Comparison of ENCODE assay signal across 30 cellular contexts in the genomic region with DNA sequence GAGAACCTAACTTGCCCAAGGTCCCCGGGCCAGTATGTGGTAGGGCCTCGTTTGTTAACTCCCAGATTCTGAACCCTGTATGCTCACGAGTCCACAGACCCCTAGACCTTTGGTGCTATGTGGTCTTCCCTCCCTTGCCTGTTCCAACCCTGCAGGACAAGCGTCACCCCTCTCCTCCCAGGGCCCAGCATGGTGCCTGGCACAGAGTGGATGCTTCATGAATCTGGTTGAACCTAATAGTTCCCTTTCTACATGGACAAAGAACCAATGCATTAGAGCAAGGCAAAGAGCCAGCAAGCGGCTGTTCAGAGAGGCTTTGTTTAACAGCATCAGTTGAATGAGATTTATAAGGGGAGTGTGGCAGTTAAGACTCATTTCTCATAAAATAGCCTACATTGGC. TPM values are rescaled to one million over a fixed set of nuclear protein-coding genes. Genes with fewer than 3 reads are reported as not detected.
DNase-seq lines count a peak whose midpoint lies in the region; ATAC-seq, FAIRE-seq and TF ChIP-seq lines count a peak whose summit lies in the region.
"Had no signal": no experiment of that assay in that cellular context is flagged by ENCODE, and none has a peak within 500 bp of the region (broad histone marks: within the 10 kb centered on the region; RNA-seq: fewer than 3 reads in every experiment).

No MANE protein-coding gene starts in this region.

- H2AFZ ChIP-seq in Loucy (ENCODE audit: low read length): peak overlapping the region; percentile 82; the same call in 1 of the 2 replicates
- no peak overlapping the region for H2AFZ ChIP-seq in osteoblast (ENCODE audit: low read length)

- H3K27me3 ChIP-seq in Loucy (ENCODE audit: insufficient read depth, low read length, poor library complexity, severe bottlenecking) (no peaks in the 10 kb centered on the region), osteoblast (ENCODE audit: insufficient read depth, low read length) (no peaks in the 10 kb centered on the region)
- H3K27me3 ChIP-seq: neutrophil had no signal

- H3K9me3 ChIP-seq in Loucy (ENCODE audit: insufficient read depth, low read depth, low read length) (no peaks in the 10 kb centered on the region), osteoblast (ENCODE audit: low read depth, low read length) (no peaks in the 10 kb centered on the region)
- H3K9me3 ChIP-seq: BE2C, lower lobe of right lung, neutrophil had no signal

- peak overlapping the region; percentile 53 for H3K4me2 ChIP-seq in Loucy (ENCODE audit: low read depth, low read length, poor library complexity, severe bottlenecking)
- H3K4me2 ChIP-seq in osteoblast (ENCODE audit: insufficient read depth, low read length): no peak overlapping the region
- H3K4me2 ChIP-seq: smooth muscle cell had no signal

- H3K27ac ChIP-seq in osteoblast (ENCODE audit: low read depth, low read length): no peak overlapping the region
- H3K27ac ChIP-seq: lower lobe of right lung, neutrophil had no signal

- TF ChIP-seq CTCF in Loucy (conservative IDR thresholded peaks at IDR 0.05; ENCODE audit: low read length) (no peak), osteoblast (IDR thresholded peaks at IDR 0.05; ENCODE audit: extremely low read depth, low read depth, low read length) (no peak)

- TF ChIP-seq POLR2A in GM12892 (IDR thresholded peaks at IDR 0.05; ENCODE audit: low read depth, low read length): no peak

- no peaks in the 10 kb centered on the region for H3K36me3 ChIP-seq in Loucy (ENCODE audit: insufficient read depth, low read length)
- no peaks in the 10 kb centered on the region for H3K36me3 ChIP-seq in osteoblast (ENCODE audit: insufficient read depth, low read length)
- H3K36me3 ChIP-seq: BE2C, neutrophil had no signal

- no peak overlapping the region for H3K9ac ChIP-seq in Loucy (ENCODE audit: low read depth, low read length, poor library complexity, severe bottlenecking)

- H4K20me1 ChIP-seq in Loucy (ENCODE audit: insufficient read depth, low read length, poor library complexity, severe bottlenecking): no peaks in the 10 kb centered on the region
- H4K20me1 ChIP-seq in osteoblast (ENCODE audit: insufficient read depth, low read length): no peaks in the 10 kb centered on the region

- peaks cover 16% of the 10 kb centered on the region for H3K4me1 ChIP-seq in Loucy (ENCODE audit: insufficient read depth, low read length, poor library complexity, severe bottlenecking)
- H3K4me1 ChIP-seq in osteoblast (ENCODE audit: insufficient read depth, low read length): peaks cover 12% of the 10 kb centered on the region
- H3K4me1 ChIP-seq: BE2C, lower lobe of right lung had no signal

- H3K79me2 ChIP-seq in Loucy (ENCODE audit: insufficient read depth, low read length): no peaks in the 10 kb centered on the region
- H3K79me2 ChIP-seq in osteoblast (ENCODE audit: insufficient read depth, low read length): no peaks in the 10 kb centered on the region

- no peak overlapping the region for H3K4me3 ChIP-seq in Loucy (ENCODE audit: low read length, poor library complexity, severe bottlenecking)
- no peak overlapping the region for H3K4me3 ChIP-seq in osteoblast (ENCODE audit: insufficient read depth, low read length)
- H3K4me3 ChIP-seq: lower lobe of right lung, smooth muscle cell had no signal

- ATAC-seq in GM21576 (IDR thresholded peaks at IDR 0.05; ENCODE audit: unreplicated experiment): no peak
- no peak for ATAC-seq in HG03521 (IDR thresholded peaks at IDR 0.05; ENCODE audit: unreplicated experiment)
- ATAC-seq: lower lobe of right lung, SK-N-SH treated with all-trans-retinoic acid at 6 μM for 48 hours had no signal

- no peaks in the 10 kb centered on the region for H3F3A ChIP-seq in Loucy (ENCODE audit: low read depth)

- no peaks in the 10 kb centered on the region for H3K9me2 ChIP-seq in Loucy (replicated peaks; ENCODE audit: low read depth, low read length)

- FAIRE-seq in GM12892 (lab: Jason Lieb, UNC): no peak
- FAIRE-seq: endothelial cell of umbilical vein, kidney had no signal

- DNase-seq in amygdala (lab: John Stamatoyannopoulos, UW): peak in 54 of 56 donors; percentile 19 to 95 (median 76)
- DNase-seq in hypothalamus (lab: John Stamatoyannopoulos, UW): peak in 41 of 51 donors; percentile 20 to 93 (median 75)
- peak; percentile 8 for DNase-seq in osteoblast (ENCODE audit: insufficient read length, low spot score, missing footprints)
- no peak for DNase-seq in SKM-1 (lab: John Stamatoyannopoulos, UW; ENCODE audit: unreplicated experiment)
- no peak for DNase-seq in GM12892 (ENCODE audit: insufficient read length)
- DNase-seq: activated CD4-positive, alpha-beta T cell treated with anti-CD3 and anti-CD28 coated beads for 48 hours; activated CD8-positive, alpha-beta memory T cell treated with anti-CD3 and anti-CD28 coated beads for 24 hours; activated naive CD8-positive, alpha-beta T cell treated with anti-CD3 and anti-CD28 coated beads, Interleukin-2, amount 10 ng/mL, durations not matched to agents 7 days and 5 days; BE2C; cerebellar nuclear complex; GDM1; HCEC 1CT; kidney; lower lobe of right lung; NCI-H1105 treated with DMSO at 0.1 percent for 48 hours; NCI-H446 treated with DMSO at 0.1 percent for 48 hours; OCI-M1; stimulated activated CD4-positive, alpha-beta T cell treated with anti-CD3 and anti-CD28 coated beads, Interleukin-1b, Interleukin-23, amount 100 ng/mL, for 48 hours; T-helper 2 cell; trophoblast cell had no signal

RNA-seq across cellular contexts. Expression of gene SLC26A9, which starts 15.0 kb away (rescaled TPM):
- total RNA-seq in osteoblast: not detected in 2 replicates
- 0.32 TPM for polyA plus RNA-seq in GM12892 (2012; ENCODE audit: missing spikeins)
- total RNA-seq: A673; activated naive CD8-positive, alpha-beta T cell treated with anti-CD3 and anti-CD28 coated beads, Interleukin-2, amount 10 ng/mL, durations not matched to agents 7 days and 5 days; fibroblast of lung; M059J; smooth muscle cell had no signal
- polyA plus RNA-seq: fibroblast of lung, smooth muscle cell had no signal

Comparison
In these comparisons a context has a peak if more than half of its experiments do, and no peak if none do; other contexts are left out.
1. DNase-seq: peak in amygdala (54 of 56), hypothalamus (41 of 51) and osteoblast (single experiment); none in SKM-1 (single experiment) and GM12892 (single experiment).